In genomic region chr7:23268746-23269145, GRCh38 we compare ENCODE assay signal across 1 cellular context.
TF ChIP-seq lines count a peak whose summit lies in the region.

No MANE protein-coding gene starts in this region.

TF ChIP-seq in IMR-90, 13 proteins besides CTCF, POLR2A, EP300 and RAD21 (continued from another document):
- no peak for TF ChIP-seq MAZ (IDR thresholded peaks at IDR 0.05; ENCODE audit: borderline replicate concordance, low read depth, low read length)
- TF ChIP-seq, protein P1, sequence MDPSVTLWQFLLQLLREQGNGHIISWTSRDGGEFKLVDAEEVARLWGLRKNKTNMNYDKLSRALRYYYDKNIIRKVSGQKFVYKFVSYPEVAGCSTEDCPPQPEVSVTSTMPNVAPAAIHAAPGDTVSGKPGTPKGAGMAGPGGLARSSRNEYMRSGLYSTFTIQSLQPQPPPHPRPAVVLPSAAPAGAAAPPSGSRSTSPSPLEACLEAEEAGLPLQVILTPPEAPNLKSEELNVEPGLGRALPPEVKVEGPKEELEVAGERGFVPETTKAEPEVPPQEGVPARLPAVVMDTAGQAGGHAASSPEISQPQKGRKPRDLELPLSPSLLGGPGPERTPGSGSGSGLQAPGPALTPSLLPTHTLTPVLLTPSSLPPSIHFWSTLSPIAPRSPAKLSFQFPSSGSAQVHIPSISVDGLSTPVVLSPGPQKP (IDR thresholded peaks at IDR 0.05; ENCODE audit: borderline replicate concordance, low read depth, low read length) = no peak
- no peak for TF ChIP-seq MXI1 (IDR thresholded peaks at IDR 0.05; ENCODE audit: borderline replicate concordance, low read depth, low read length)
- TF ChIP-seq RCOR1 (IDR thresholded peaks at IDR 0.05; ENCODE audit: insufficient replicate concordance, low read length) = no peak
